16 cellular contexts compared by ENCODE assay signal in genomic region chr12:16119618-16120017, GRCh38.
"Had no signal": no experiment of that assay in that cellular context is flagged by ENCODE, and none has a peak within 500 bp of the region (broad histone marks: within the 10 kb centered on the region; RNA-seq: fewer than 3 reads in every experiment).

No MANE protein-coding gene starts in this region.

- H3K27me3 ChIP-seq: breast epithelium, tibial nerve, uterus had no signal

- H3K27me3 Mint-ChIP-seq: activated naive CD4-positive, alpha-beta T cell treated with anti-CD3 and anti-CD28 coated beads, Interleukin-2, amount 50 U/mL, for 24 hours had no signal

- H3K4me3 ChIP-seq: breast epithelium, lung, tibial nerve, uterus had no signal

- H3K27ac Mint-ChIP-seq: activated naive CD4-positive, alpha-beta T cell treated with anti-CD3 and anti-CD28 coated beads, Interleukin-2, amount 50 U/mL, for 24 hours; stimulated activated naive CD8-positive, alpha-beta T cell treated with anti-CD3 and anti-CD28 coated beads, Interleukin-15, Interleukin-2, amounts not matched to agents 100 ng/mL and 50 ng/mL, for 24 hours had no signal

- H3K36me3 Mint-ChIP-seq: activated naive CD4-positive, alpha-beta T cell treated with anti-CD3 and anti-CD28 coated beads, Interleukin-2, amount 50 U/mL, for 24 hours had no signal

- DNase-seq: activated CD4-positive, alpha-beta T cell treated with anti-CD3 and anti-CD28 coated beads, Interleukin-2, amount 50 U/mL, for 1 hour; activated CD8-positive, alpha-beta memory T cell treated with anti-CD3 and anti-CD28 coated beads, Interleukin-2, amount 50 U/mL, for 4 hours; activated effector memory CD4-positive, alpha-beta T cell treated with anti-CD3 and anti-CD28 coated beads, Interleukin-2, amount 50 U/mL, for 16 hours; activated T-cell treated with anti-CD3 and anti-CD28 coated beads, Interleukin-2, amount 50 U/mL, for 48 hours; cerebellar nuclear complex; effector CD4-positive, alpha-beta T cell; left cardiac atrium; stimulated activated CD4-positive, alpha-beta T cell treated with anti-CD3 and anti-CD28 coated beads, Interleukin-2, amount 100 ng/mL, for 24 hours; uterus had no signal

- H3K36me3 ChIP-seq: breast epithelium, tibial nerve, uterus had no signal

- ATAC-seq: activated CD4-positive, CD25-positive, alpha-beta regulatory T cell treated with anti-CD3 and anti-CD28 coated beads, Interleukin-2, amount 50 U/mL, for 24 hours; left cardiac atrium had no signal

- H3K9me3 ChIP-seq: breast epithelium, tibial nerve, uterus had no signal

- H3K4me1 Mint-ChIP-seq: activated naive CD4-positive, alpha-beta T cell treated with anti-CD3 and anti-CD28 coated beads, Interleukin-2, amount 50 U/mL, for 24 hours had no signal

- H3K9me3 Mint-ChIP-seq: activated naive CD4-positive, alpha-beta T cell treated with anti-CD3 and anti-CD28 coated beads, Interleukin-2, amount 50 U/mL, for 24 hours; neural crest cell; stimulated activated naive CD8-positive, alpha-beta T cell treated with anti-CD3 and anti-CD28 coated beads, Interleukin-15, Interleukin-2, amounts not matched to agents 100 ng/mL and 50 ng/mL, for 24 hours had no signal

- H3K4me3 Mint-ChIP-seq: activated naive CD4-positive, alpha-beta T cell treated with anti-CD3 and anti-CD28 coated beads, Interleukin-2, amount 50 U/mL, for 24 hours; neural crest cell; stimulated activated naive CD8-positive, alpha-beta T cell treated with anti-CD3 and anti-CD28 coated beads, Interleukin-15, Interleukin-2, amounts not matched to agents 100 ng/mL and 50 ng/mL, for 24 hours had no signal

- H3K27ac ChIP-seq: breast epithelium, tibial nerve, uterus had no signal

- H3K4me1 ChIP-seq: breast epithelium, tibial nerve, uterus had no signal
